12 cellular contexts compared by ENCODE assay signal in the genomic region with DNA sequence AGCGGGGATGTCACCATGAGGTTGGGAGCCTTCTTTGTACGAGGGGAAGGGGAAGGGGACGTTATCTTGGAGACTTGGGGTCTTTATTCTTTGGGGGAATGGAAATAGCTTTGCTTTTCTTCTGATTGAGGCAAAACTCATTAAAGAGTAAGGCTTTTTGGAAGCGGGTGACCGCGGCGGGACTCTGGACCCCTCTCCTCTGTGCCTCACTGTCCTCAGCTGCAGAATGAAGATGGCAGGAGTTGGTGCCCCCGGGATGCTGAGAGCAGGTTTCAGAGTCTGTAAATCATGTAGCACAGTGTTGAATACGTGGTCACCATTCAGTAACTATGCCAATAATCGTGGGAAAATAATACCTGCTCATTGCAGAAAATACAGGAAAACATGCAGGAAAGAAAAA. TPM values are rescaled to one million over a fixed set of nuclear protein-coding genes. Genes with fewer than 3 reads are reported as not detected.
A peak's percentile ranks its signal among the peaks of the same experiment; 100 is the strongest.
DNase-seq lines count a peak whose midpoint lies in the region; ATAC-seq, FAIRE-seq and TF ChIP-seq lines count a peak whose summit lies in the region.
"Had no signal": no experiment of that assay in that cellular context is flagged by ENCODE, and none has a peak within 500 bp of the region (broad histone marks: within the 10 kb centered on the region; RNA-seq: fewer than 3 reads in every experiment).

No MANE protein-coding gene starts in this region.

- no peaks in the 10 kb centered on the region for H3K79me2 ChIP-seq in Loucy (ENCODE audit: insufficient read depth, low read length)

- H2AFZ ChIP-seq in Loucy (ENCODE audit: low read length), result peak overlapping the region; percentile 93
- H2AFZ ChIP-seq: neural progenitor cell had no signal

- H3K27me3 ChIP-seq in Loucy (ENCODE audit: insufficient read depth, low read length, poor library complexity, severe bottlenecking) (no peaks in the 10 kb centered on the region), endocrine pancreas (ENCODE audit: control insufficient read depth, insufficient read depth, low read length) (no peaks in the 10 kb centered on the region)
- H3K27me3 ChIP-seq: neural progenitor cell had no signal

- H3K9me3 Mint-ChIP-seq in CD14-positive monocyte (peaks cover 0 to 5% (median 3%) of the 10 kb centered on the region in 7 donors), progenitor cell of endocrine pancreas (ENCODE audit: low read depth) (no peaks in the 10 kb centered on the region)
- H3K9me3 Mint-ChIP-seq: neural progenitor cell had no signal

- H3K9me3 ChIP-seq in Loucy (ENCODE audit: insufficient read depth, low read depth, low read length) (no peaks in the 10 kb centered on the region), endocrine pancreas (ENCODE audit: control insufficient read depth, low read length) (no peaks in the 10 kb centered on the region)

- H3K4me2 ChIP-seq in Loucy (ENCODE audit: low read depth, low read length, poor library complexity, severe bottlenecking), result peak overlapping the region; percentile 78
- H3K4me2 ChIP-seq: neural progenitor cell had no signal

- intact Hi-C loops in CD14-positive monocyte (cut with micrococcal nuclease), result no loop called here

- DNase-seq in CD14-positive monocyte (ENCODE audit: low spot score) (no peak), progenitor cell of endocrine pancreas (ENCODE audit: low spot score, unreplicated experiment) (no peak), DMS79 treated with DMSO at 0.1 percent for 48 hours (lab: John Stamatoyannopoulos, UW) (no peak), GM10266 (ENCODE audit: extremely low spot score) (no peak), H54 (ENCODE audit: insufficient read length, low spot score) (no peak)
- DNase-seq: GDM1, WERI-Rb-1 had no signal

- no peak for TF ChIP-seq POLR2A in H54 (IDR thresholded peaks at IDR 0.05; ENCODE audit: low read depth, low read length)

- H3K27me3 Mint-ChIP-seq in CD14-positive monocyte (ENCODE audit: low read depth in 3 of 3) (peaks cover 4 to 31% (median 14%) of the 10 kb centered on the region in 3 donors), progenitor cell of endocrine pancreas (peaks cover 4% of the 10 kb centered on the region)

- H3K27ac Mint-ChIP-seq in CD14-positive monocyte (peak overlapping the region; percentile 84 to 95 (median 91)), progenitor cell of endocrine pancreas (peak overlapping the region; percentile 45)
- H3K27ac Mint-ChIP-seq: neural progenitor cell had no signal

- ATAC-seq in GM21515 (IDR thresholded peaks at IDR 0.05; ENCODE audit: unreplicated experiment), result no peak

- peak overlapping the region; percentile 64 for H3K9ac ChIP-seq in Loucy (ENCODE audit: low read depth, low read length, poor library complexity, severe bottlenecking)
- peak overlapping the region; percentile 47 for H3K9ac ChIP-seq in endocrine pancreas (ENCODE audit: control insufficient read depth, insufficient read depth, low read length)
- H3K9ac ChIP-seq: neural progenitor cell had no signal

- H3K36me3 Mint-ChIP-seq in CD14-positive monocyte (no peaks in the 10 kb centered on the region), progenitor cell of endocrine pancreas (ENCODE audit: insufficient read depth) (no peaks in the 10 kb centered on the region)
- H3K36me3 Mint-ChIP-seq: neural progenitor cell had no signal

- TF ChIP-seq CTCF in CD14-positive monocyte (IDR thresholded peaks at IDR 0.05) (no peak), Loucy (conservative IDR thresholded peaks at IDR 0.05; ENCODE audit: low read length) (no peak), progenitor cell of endocrine pancreas (IDR thresholded peaks at IDR 0.05; ENCODE audit: unreplicated experiment) (no peak), GM10266 (IDR thresholded peaks at IDR 0.05; ENCODE audit: control insufficient read depth, insufficient read depth, low read depth, missing control alignments) (no peak)

- H4K20me1 ChIP-seq in Loucy (ENCODE audit: insufficient read depth, low read length, poor library complexity, severe bottlenecking), result no peaks in the 10 kb centered on the region

- H3K4me1 ChIP-seq in Loucy (ENCODE audit: insufficient read depth, low read length, poor library complexity, severe bottlenecking), result peaks cover 13% of the 10 kb centered on the region
- no peaks in the 10 kb centered on the region for H3K4me1 ChIP-seq in endocrine pancreas (ENCODE audit: control insufficient read depth, insufficient read depth, low read length)
- H3K4me1 ChIP-seq: neural progenitor cell had no signal

- peak overlapping the region; percentile 84 to 91 for H3K4me3 Mint-ChIP-seq in CD14-positive monocyte
- H3K4me3 Mint-ChIP-seq in progenitor cell of endocrine pancreas (ENCODE audit: low read depth), result no peak overlapping the region
- H3K4me3 Mint-ChIP-seq: neural progenitor cell had no signal

- H3K4me1 Mint-ChIP-seq in CD14-positive monocyte (peaks cover 56% of the 10 kb centered on the region), progenitor cell of endocrine pancreas (ENCODE audit: low read depth) (peaks cover 5% of the 10 kb centered on the region)
- H3K4me1 Mint-ChIP-seq: neural progenitor cell had no signal

- no peaks in the 10 kb centered on the region for H3F3A ChIP-seq in Loucy (ENCODE audit: low read depth)

- H3K36me3 ChIP-seq in Loucy (ENCODE audit: insufficient read depth, low read length), result no peaks in the 10 kb centered on the region
- no peaks in the 10 kb centered on the region for H3K36me3 ChIP-seq in endocrine pancreas (ENCODE audit: control insufficient read depth, insufficient read depth, low read length)
- H3K36me3 ChIP-seq: neural progenitor cell, WERI-Rb-1 had no signal

- no peaks in the 10 kb centered on the region for H3K9me2 ChIP-seq in Loucy (replicated peaks; ENCODE audit: low read depth, low read length)

- H3K4me3 ChIP-seq in Loucy (ENCODE audit: low read length, poor library complexity, severe bottlenecking), result peak overlapping the region; percentile 75
- no peak overlapping the region for H3K4me3 ChIP-seq in endocrine pancreas (ENCODE audit: control insufficient read depth, insufficient read depth, low read length)
- H3K4me3 ChIP-seq: neural progenitor cell had no signal

- FAIRE-seq in H54 (lab: Jason Lieb, UNC), result no peak

RNA-seq across cellular contexts. Expression of a gene that starts 32.1 kb away (rescaled TPM):
- not detected for polyA plus RNA-seq in CD14-positive monocyte
- total RNA-seq in progenitor cell of endocrine pancreas, result not detected in 2 replicates
- total RNA-seq: dermis microvascular lymphatic vessel endothelial cell had no signal

RNA-seq across cellular contexts. Expression of a gene that starts 32.3 kb away (rescaled TPM):
- polyA plus RNA-seq in CD14-positive monocyte, result 1 to 10 TPM; 1.8 to 3.0 TPM
- total RNA-seq in progenitor cell of endocrine pancreas, result 82.8 and 89.4 TPM in 2 replicates
